ENCODE assay signal across 9 cellular contexts in genomic region chr1:66182551-66183178, GRCh38.
DNase-seq lines count a peak whose midpoint lies in the region; ATAC-seq and TF ChIP-seq lines count a peak whose summit lies in the region.
"Had no signal": no experiment of that assay in that cellular context is flagged by ENCODE, and none has a peak within 500 bp of the region (broad histone marks: within the 10 kb centered on the region; RNA-seq: fewer than 3 reads in every experiment).

No MANE protein-coding gene starts in this region.

- no peaks in the 10 kb centered on the region for H3K27me3 ChIP-seq in endodermal cell (ENCODE audit: control insufficient read depth, insufficient read depth, low read length, poor library complexity, severe bottlenecking)

- peak; percentile 52 for DNase-seq in HS-27A (ENCODE audit: low read depth)
- DNase-seq in T-helper 17 cell, result peak in 2 of 3 donors; percentile 20 to 29
- DNase-seq in endodermal cell, result no peak
- DNase-seq in stimulated activated CD4-positive, alpha-beta T cell treated with anti-CD3 and anti-CD28 coated beads, Interleukin-4, amount 100 ng/mL, for 24 hours, result peak; percentile 34
- DNase-seq in 8988T, result no peak
- DNase-seq in activated gamma-delta T cell (lab: John Stamatoyannopoulos, UW), result no peak
- no peak for DNase-seq in NCI-H82 (lab: John Stamatoyannopoulos, UW)

- no peaks in the 10 kb centered on the region for H3K9me3 Mint-ChIP-seq in endodermal cell
- H3K9me3 Mint-ChIP-seq: natural killer cell treated with Interleukin-12 subunit alpha and Interleukin-12 subunit beta and Interleukin-15 and Interleukin-18, amount 100 ng/mL, for 72 hours had no signal

- TF ChIP-seq CTCF in endodermal cell (conservative IDR thresholded peaks at IDR 0.05), result no peak

- peaks cover 21% of the 10 kb centered on the region for H3K4me1 Mint-ChIP-seq in T-helper 17 cell
- no peaks in the 10 kb centered on the region for H3K4me1 Mint-ChIP-seq in endodermal cell

- ATAC-seq in T-helper 17 cell, result peak; percentile 97
- ATAC-seq in GM19397 (IDR thresholded peaks at IDR 0.05; ENCODE audit: unreplicated experiment), result no peak

- 59 to 90% methylated on average over 3 of the region's 3 CpGs for WGBS in endodermal cell (ENCODE audit: insufficient coverage in 1 of 2, insufficient read length in 1 of 2), 2 experiments

- H3K9ac ChIP-seq in endodermal cell (ENCODE audit: extremely low read depth, low read length, poor library complexity, severe bottlenecking), result no peak overlapping the region

- no peaks in the 10 kb centered on the region for H3K36me3 ChIP-seq in endodermal cell (ENCODE audit: control insufficient read depth, insufficient read depth, low read length)

- no peaks in the 10 kb centered on the region for H3K4me1 ChIP-seq in endodermal cell (ENCODE audit: control insufficient read depth, insufficient read depth, low read length)

- no peaks in the 10 kb centered on the region for H3K27me3 Mint-ChIP-seq in T-helper 17 cell
- H3K27me3 Mint-ChIP-seq in endodermal cell (ENCODE audit: insufficient read depth), result no peaks in the 10 kb centered on the region
- H3K27me3 Mint-ChIP-seq: natural killer cell treated with Interleukin-12 subunit alpha and Interleukin-12 subunit beta and Interleukin-15 and Interleukin-18, amount 100 ng/mL, for 72 hours had no signal

- H3K27ac Mint-ChIP-seq in T-helper 17 cell (peak overlapping the region; percentile 89), endodermal cell (no peak overlapping the region)
- H3K27ac Mint-ChIP-seq: natural killer cell treated with Interleukin-12 subunit alpha and Interleukin-12 subunit beta and Interleukin-15 and Interleukin-18, amount 100 ng/mL, for 72 hours had no signal

- H3K9me3 ChIP-seq in T-helper 17 cell (ENCODE audit: control insufficient read depth, low read length, poor library complexity, severe bottlenecking) (no peaks in the 10 kb centered on the region), endodermal cell (ENCODE audit: control insufficient read depth, low read length) (no peaks in the 10 kb centered on the region)

- H3K4me3 Mint-ChIP-seq in T-helper 17 cell, result peak overlapping the region; percentile 25
- no peak overlapping the region for H3K4me3 Mint-ChIP-seq in endodermal cell
- H3K4me3 Mint-ChIP-seq: natural killer cell treated with Interleukin-12 subunit alpha and Interleukin-12 subunit beta and Interleukin-15 and Interleukin-18, amount 100 ng/mL, for 72 hours had no signal

- no peak overlapping the region for H3K4me3 ChIP-seq in endodermal cell (ENCODE audit: low read length)

- peak overlapping the region; percentile 42 for H3K27ac ChIP-seq in endodermal cell (ENCODE audit: low read depth, low read length)

- H3K36me3 Mint-ChIP-seq in T-helper 17 cell (ENCODE audit: low read depth), result no peaks in the 10 kb centered on the region
- H3K36me3 Mint-ChIP-seq in endodermal cell (ENCODE audit: low read depth), result no peaks in the 10 kb centered on the region
- H3K36me3 Mint-ChIP-seq: natural killer cell treated with Interleukin-12 subunit alpha and Interleukin-12 subunit beta and Interleukin-15 and Interleukin-18, amount 100 ng/mL, for 72 hours had no signal

Comparison
In these comparisons a context has a peak if more than half of its experiments do, and no peak if none do; other contexts are left out.
1. DNase-seq: peak in HS-27A (single experiment), T-helper 17 cell (2 of 3) and stimulated activated CD4-positive, alpha-beta T cell treated with anti-CD3 and anti-CD28 coated beads, Interleukin-4, amount 100 ng/mL, for 24 hours (single experiment); none in endodermal cell (single experiment), 8988T (single experiment), activated gamma-delta T cell (single experiment) and NCI-H82 (single experiment).